In genomic region chr17:76689859-76690258, GRCh38 we compare ENCODE assay signal across 30 cellular contexts. TPM values are rescaled to one million over a fixed set of nuclear protein-coding genes. Genes with fewer than 3 reads are reported as not detected.
DNase-seq lines count a peak whose midpoint lies in the region; ATAC-seq and TF ChIP-seq lines count a peak whose summit lies in the region.
"Had no signal": no experiment of that assay in that cellular context is flagged by ENCODE, and none has a peak within 500 bp of the region (broad histone marks: within the 10 kb centered on the region; RNA-seq: fewer than 3 reads in every experiment).

No MANE protein-coding gene starts in this region.

- DNase-seq in heart right ventricle (no peak), left ventricle myocardium superior (no peak), fibroblast of mammary gland (ENCODE audit: low read depth) (peak; percentile 84), putamen (ENCODE audit: low spot score) (peak; percentile 69), vagina (ENCODE audit: extremely low spot score in 2 of 2) (no peak), DMS153 treated with DMSO at 0.1 percent for 48 hours (lab: John Stamatoyannopoulos, UW; ENCODE audit: unreplicated experiment) (no peak)
- DNase-seq in stimulated activated naive CD8-positive, alpha-beta T cell treated with anti-CD3 and anti-CD28 coated beads, Interleukin-15, amount 100 ng/mL, for 72 hours, result no peak
- DNase-seq: 8988T; activated CD4-positive, alpha-beta T cell treated with anti-CD3 and anti-CD28 coated beads for 4 hours; CD4-positive, alpha-beta T cell; effector CD8-positive, alpha-beta T cell; glutamatergic neuron; lower lobe of right lung; midbrain; naive B cell; NCI-H1092 treated with DMSO at 0.1 percent for 48 hours; NCI-H1694 treated with DMSO at 0.1 percent for 48 hours; NCI-H2171; NCI-H82; small intestine; stimulated activated naive CD4-positive, alpha-beta T cell treated with Interleukin-2 at 50 U/mL for 16 hours; T1000; thyroid gland; WERI-Rb-1 had no signal

- no peaks in the 10 kb centered on the region for H3K9me3 Mint-ChIP-seq in stimulated activated naive CD8-positive, alpha-beta T cell treated with anti-CD3 and anti-CD28 coated beads, Interleukin-15, amount 100 ng/mL, for 72 hours
- H3K9me3 Mint-ChIP-seq: activated naive CD4-positive, alpha-beta T cell treated with anti-CD3 and anti-CD28 coated beads, Interleukin-2, amount 50 U/mL, for 24 hours; activated T-helper 2 cell treated with anti-CD3 and anti-CD28 coated beads, Interferon-gamma antibody, Interleukin-2, Interleukin-4, amounts not matched to agents 10 μg/mL and 5 μg/mL and 100 μg/mL, durations not matched to agents 14 hours and 24 hours and 36 hours; CD4-positive, alpha-beta T cell; naive B cell had no signal

- no peak overlapping the region for H3K4me3 Mint-ChIP-seq in stimulated activated naive CD8-positive, alpha-beta T cell treated with anti-CD3 and anti-CD28 coated beads, Interleukin-15, amount 100 ng/mL, for 72 hours
- H3K4me3 Mint-ChIP-seq: activated naive CD4-positive, alpha-beta T cell treated with anti-CD3 and anti-CD28 coated beads, Interleukin-2, amount 50 U/mL, for 24 hours; CD4-positive, alpha-beta T cell; naive B cell had no signal

- H3K4me1 ChIP-seq in heart right ventricle (peaks cover 37 to 100% (median 96%) of the 10 kb centered on the region in 9 donors), vagina (peaks cover 66% of the 10 kb centered on the region)

- TF ChIP-seq CTCF in heart right ventricle (IDR thresholded peaks at IDR 0.05), result no peak
- TF ChIP-seq CTCF in fibroblast of mammary gland (conservative IDR thresholded peaks at IDR 0.05; ENCODE audit: control insufficient read depth, insufficient read depth, low read depth, low read length), result no peak
- TF ChIP-seq CTCF in vagina (IDR thresholded peaks at IDR 0.05), result no peak

- H3K27me3 ChIP-seq in heart right ventricle (no peaks in the 10 kb centered on the region), vagina (no peaks in the 10 kb centered on the region)
- H3K27me3 ChIP-seq: neutrophil, thyroid gland had no signal

- 75 to 76% methylated on average over 11 of the region's 11 CpGs for WGBS in heart right ventricle, 2 donors

- H3K27ac ChIP-seq in heart right ventricle (peak overlapping the region; percentile 87 to 99 (median 94)), vagina (peak overlapping the region; percentile 86)
- H3K27ac ChIP-seq: neutrophil, WERI-Rb-1 had no signal

- no peaks in the 10 kb centered on the region for H3K4me1 Mint-ChIP-seq in stimulated activated naive CD8-positive, alpha-beta T cell treated with anti-CD3 and anti-CD28 coated beads, Interleukin-15, amount 100 ng/mL, for 72 hours
- H3K4me1 Mint-ChIP-seq: activated naive CD4-positive, alpha-beta T cell treated with anti-CD3 and anti-CD28 coated beads, Interleukin-2, amount 50 U/mL, for 24 hours had no signal

- peaks cover 0 to 23% (median under 1%) of the 10 kb centered on the region in 9 donors for H3K36me3 ChIP-seq in heart right ventricle
- no peaks in the 10 kb centered on the region for H3K36me3 ChIP-seq in vagina
- H3K36me3 ChIP-seq: neutrophil, thyroid gland had no signal

- TF ChIP-seq POLR2A in vagina (IDR thresholded peaks at IDR 0.05), result no peak

- no peaks in the 10 kb centered on the region for H3K27me3 Mint-ChIP-seq in stimulated activated naive CD8-positive, alpha-beta T cell treated with anti-CD3 and anti-CD28 coated beads, Interleukin-15, amount 100 ng/mL, for 72 hours
- H3K27me3 Mint-ChIP-seq: CD4-positive, alpha-beta T cell had no signal

- H3K27ac Mint-ChIP-seq in stimulated activated naive CD8-positive, alpha-beta T cell treated with anti-CD3 and anti-CD28 coated beads, Interleukin-15, amount 100 ng/mL, for 72 hours, result no peak overlapping the region
- H3K27ac Mint-ChIP-seq: activated naive CD4-positive, alpha-beta T cell treated with anti-CD3 and anti-CD28 coated beads, Interleukin-2, amount 50 U/mL, for 24 hours; activated T-helper 2 cell treated with anti-CD3 and anti-CD28 coated beads, Interferon-gamma antibody, Interleukin-2, Interleukin-4, amounts not matched to agents 10 μg/mL and 5 μg/mL and 100 μg/mL, durations not matched to agents 14 hours and 24 hours and 36 hours; CD4-positive, alpha-beta T cell had no signal

- no peaks in the 10 kb centered on the region for H3K9me3 ChIP-seq in heart right ventricle
- H3K9me3 ChIP-seq in vagina, result no peaks in the 10 kb centered on the region
- H3K9me3 ChIP-seq: lower lobe of right lung, neutrophil, thyroid gland had no signal

- intact Hi-C loops in heart right ventricle (cut with DNase I) (loop anchor here in 1 of 10 donors (2.0 kb wide), 1 partner anchor 19 kb away; no protein-coding TSS in a partner anchor), left ventricle myocardium superior (cut with micrococcal nuclease) (loop anchor here (2.0 kb wide), 1 partner anchor 27 kb away; no protein-coding TSS in a partner anchor), vagina (cut with DNase I) (no loop called here)

- H3K4me3 ChIP-seq in heart right ventricle (no peak overlapping the region), fibroblast of mammary gland (ENCODE audit: control insufficient read depth, low read depth, low read length) (no peak overlapping the region), vagina (no peak overlapping the region)
- H3K4me3 ChIP-seq: lower lobe of right lung, thyroid gland had no signal

- ATAC-seq in heart right ventricle (no peak), left ventricle myocardium superior (no peak), GM19467 (IDR thresholded peaks at IDR 0.05; ENCODE audit: unreplicated experiment) (no peak)
- ATAC-seq in stimulated activated naive CD8-positive, alpha-beta T cell treated with anti-CD3 and anti-CD28 coated beads, Interleukin-15, amount 100 ng/mL, for 72 hours, result no peak
- ATAC-seq: lower lobe of right lung had no signal

RNA-seq across cellular contexts. Expression of gene MXRA7, which starts 20.9 kb away (rescaled TPM):
- 100 to 1,000 TPM; 298 to 586 (median 488) TPM for total RNA-seq in heart right ventricle
- 100 to 1,000 TPM; 121 to 199 TPM for polyA plus RNA-seq in heart right ventricle
- 364 TPM for total RNA-seq in left ventricle myocardium superior
- 114 TPM for total RNA-seq in vagina

RNA-seq across cellular contexts. Expression of gene JMJD6, which starts 36.5 kb away (rescaled TPM):
- 10 to 100 TPM; 34.6 to 79.3 (median 43.2) TPM for total RNA-seq in heart right ventricle
- 10 to 100 TPM; 36.1 to 56.5 TPM for polyA plus RNA-seq in heart right ventricle
- total RNA-seq in left ventricle myocardium superior, result 68.6 TPM
- total RNA-seq in vagina, result 28.0 TPM

RNA-seq across cellular contexts. Expression of gene METTL23, which starts 36.8 kb away (rescaled TPM):
- total RNA-seq in heart right ventricle, result 10 to 100 TPM; 18.0 to 29.9 (median 24.7) TPM
- 10 to 100 TPM; 24.5 to 41.8 TPM for polyA plus RNA-seq in heart right ventricle
- total RNA-seq in left ventricle myocardium superior, result 21.0 TPM
- total RNA-seq in vagina, result 20.9 TPM

RNA-seq across cellular contexts. Expression of gene ST6GALNAC1, which starts 46.3 kb away (rescaled TPM):
- total RNA-seq in heart right ventricle (1 to 10 TPM; 1.9 to 6.4 (median 3.3) TPM), left ventricle myocardium superior (3.8 TPM), vagina (4.4 TPM)
- polyA plus RNA-seq in heart right ventricle, result 1 to 10 TPM; 3.4 to 7.3 TPM
- total RNA-seq: M059J, NCI-H460 had no signal

RNA-seq across cellular contexts. Expression of gene SRSF2, which starts 47.3 kb away (rescaled TPM):
- 100 to 1,000 TPM in 1 of 10 donors, 10 to 100 TPM in 9; 58.8 to 103 (median 76.3) TPM for total RNA-seq in heart right ventricle
- 100 to 1,000 TPM in 1 of 2 donors, 10 to 100 TPM in 1; 93.4 to 109 TPM for polyA plus RNA-seq in heart right ventricle
- 78.0 TPM for total RNA-seq in left ventricle myocardium superior
- total RNA-seq in vagina, result 413 TPM

Comparison
In these comparisons a context has a peak if more than half of its experiments do, and no peak if none do; other contexts are left out.
1. DNase-seq: peak in fibroblast of mammary gland (single experiment) and putamen (single experiment); none in heart right ventricle (0 of 2), left ventricle myocardium superior (single experiment), vagina (0 of 2), stimulated activated naive CD8-positive, alpha-beta T cell treated with anti-CD3 and anti-CD28 coated beads, Interleukin-15, amount 100 ng/mL, for 72 hours (0 of 2) and DMS153 treated with DMSO at 0.1 percent for 48 hours (single experiment).